Comparison of ENCODE assay signal across 14 cellular contexts in the genomic region with DNA sequence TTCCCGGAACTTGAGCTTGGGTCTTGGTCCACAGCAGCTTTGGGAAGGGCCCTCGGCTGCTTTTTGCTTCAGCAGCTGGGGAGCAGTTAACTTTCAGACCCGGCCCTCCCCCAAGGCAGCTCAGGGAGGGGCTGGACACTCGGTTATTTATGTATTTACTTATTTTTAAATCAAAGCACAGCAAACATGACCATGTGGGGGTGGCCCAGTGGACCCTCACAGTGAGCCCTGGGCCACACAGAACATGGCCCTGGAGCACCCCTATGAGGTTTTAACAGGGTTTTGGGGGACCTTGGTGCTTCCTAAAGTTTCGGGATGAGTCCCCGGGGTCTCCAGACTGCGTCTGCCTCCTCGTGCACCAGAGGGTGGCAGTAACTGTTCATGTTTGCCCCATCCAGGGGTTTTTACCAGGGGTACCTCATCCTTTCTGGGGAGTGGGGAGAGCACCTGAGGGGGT. TPM values are rescaled to one million over a fixed set of nuclear protein-coding genes. Genes with fewer than 3 reads are reported as not detected.
DNase-seq lines count a peak whose midpoint lies in the region; ATAC-seq, FAIRE-seq and TF ChIP-seq lines count a peak whose summit lies in the region.
"Had no signal": no experiment of that assay in that cellular context is flagged by ENCODE, and none has a peak within 500 bp of the region (broad histone marks: within the 10 kb centered on the region; RNA-seq: fewer than 3 reads in every experiment).

No MANE protein-coding gene starts in this region.

- H3K9ac ChIP-seq in DND-41 (ENCODE audit: low read depth, low read length), result no peak overlapping the region
- H3K9ac ChIP-seq in SU-DHL-6 (ENCODE audit: low read length), result no peak overlapping the region

- H3K36me3 ChIP-seq in DND-41 (ENCODE audit: insufficient read depth, low read length) (no peaks in the 10 kb centered on the region), SU-DHL-6 (ENCODE audit: low read length) (no peaks in the 10 kb centered on the region)
- H3K36me3 ChIP-seq: stomach had no signal

- no peaks in the 10 kb centered on the region for H3K4me1 ChIP-seq in A549
- H3K4me1 ChIP-seq in DND-41 (ENCODE audit: insufficient read depth, low read length), result no peaks in the 10 kb centered on the region
- H3K4me1 ChIP-seq: stomach had no signal

- no peaks in the 10 kb centered on the region for H3K36me3 Mint-ChIP-seq in progenitor cell of endocrine pancreas (ENCODE audit: insufficient read depth)
- H3K36me3 Mint-ChIP-seq: naive B cell had no signal

- no peak overlapping the region for H3K27ac Mint-ChIP-seq in progenitor cell of endocrine pancreas
- H3K27ac Mint-ChIP-seq: naive B cell had no signal

- POLR2A ChIA-PET in A549 (lab: Yijun Ruan, JAX), result no interaction called here

- H2AFZ ChIP-seq in DND-41 (ENCODE audit: low read depth, low read length) (no peak overlapping the region), SU-DHL-6 (ENCODE audit: low read depth, low read length, severe bottlenecking) (no peak overlapping the region)

- H3F3A ChIP-seq in SU-DHL-6 (ENCODE audit: insufficient read depth), result no peaks in the 10 kb centered on the region

- TF ChIP-seq CTCF in A549 (IDR thresholded peaks at IDR 0.05) (0 out of 3 replicates have a peak, but pooled peaks have one; percentile 8), DND-41 (IDR thresholded peaks at IDR 0.05; ENCODE audit: borderline replicate concordance, extremely low read depth, low read length, poor library complexity, severe bottlenecking) (peak; percentile 28), SU-DHL-6 (IDR thresholded peaks at IDR 0.05; ENCODE audit: insufficient read depth, low read length, poor library complexity, severe bottlenecking) (peak; percentile 23), progenitor cell of endocrine pancreas (IDR thresholded peaks at IDR 0.05; ENCODE audit: unreplicated experiment) (no peak)

- H3K4me3 ChIP-seq in A549 (no peak overlapping the region), DND-41 (ENCODE audit: low read depth in 1 of 2, low read length in 2 of 2) (no peak overlapping the region), SU-DHL-6 (ENCODE audit: insufficient read depth, low read length, poor library complexity, severe bottlenecking) (no peak overlapping the region)
- H3K4me3 ChIP-seq: coronary artery, stomach had no signal

- no peak for TF ChIP-seq POLR2A in A549 (IDR thresholded peaks at IDR 0.05; ENCODE audit: low read length)

- ATAC-seq in A549 (no peak), DND-41 (ENCODE audit: insufficient read depth, low read depth) (no peak), left colon (peak; percentile 14), HG03175 (IDR thresholded peaks at IDR 0.05; ENCODE audit: unreplicated experiment) (no peak), GM21529 (IDR thresholded peaks at IDR 0.05; ENCODE audit: unreplicated experiment) (no peak)

- TF ChIP-seq EP300 in A549 (IDR thresholded peaks at IDR 0.05), result no peak

- H3K9me2 ChIP-seq in SU-DHL-6 (replicated peaks; ENCODE audit: insufficient read depth, low read length), result no peaks in the 10 kb centered on the region

- no peak overlapping the region for H3K27ac ChIP-seq in A549
- no peak overlapping the region for H3K27ac ChIP-seq in DND-41 (ENCODE audit: low read length)
- no peak overlapping the region for H3K27ac ChIP-seq in SU-DHL-6 (ENCODE audit: low read depth, low read length)
- H3K27ac ChIP-seq: coronary artery, stomach had no signal

- no peak for FAIRE-seq in A549 (lab: Jason Lieb, UNC)

- CTCF ChIA-PET in A549 (lab: Yijun Ruan, JAX), result interaction anchor here (0.6 kb wide), 1 partner anchor 15 kb away, joined by 3 read pairs; no protein-coding TSS in a partner anchor

- H3K27me3 ChIP-seq in DND-41 (ENCODE audit: insufficient read depth, low read length, poor library complexity), result no peaks in the 10 kb centered on the region
- H3K27me3 ChIP-seq in SU-DHL-6 (ENCODE audit: low read length), result no peaks in the 10 kb centered on the region

- H3K27me3 Mint-ChIP-seq in progenitor cell of endocrine pancreas, result peaks cover 19% of the 10 kb centered on the region

- no peak overlapping the region for H3K4me3 Mint-ChIP-seq in progenitor cell of endocrine pancreas (ENCODE audit: low read depth)

- H3K4me2 ChIP-seq in A549 (no peak overlapping the region), DND-41 (ENCODE audit: insufficient read depth, low read length) (no peak overlapping the region), SU-DHL-6 (ENCODE audit: low read depth, low read length, poor library complexity, severe bottlenecking) (no peak overlapping the region)

- peaks cover 3% of the 10 kb centered on the region for H3K9me3 Mint-ChIP-seq in progenitor cell of endocrine pancreas (ENCODE audit: low read depth)
- H3K9me3 Mint-ChIP-seq: naive B cell had no signal

- H3K79me2 ChIP-seq in DND-41 (ENCODE audit: insufficient read depth, low read length), result no peaks in the 10 kb centered on the region
- no peaks in the 10 kb centered on the region for H3K79me2 ChIP-seq in SU-DHL-6 (ENCODE audit: insufficient read depth, low read length)

- intact Hi-C loops in left colon (cut with DNase I, micrococcal nuclease), result no loop called here

- H4K20me1 ChIP-seq in DND-41 (ENCODE audit: insufficient read depth, low read length) (no peaks in the 10 kb centered on the region), SU-DHL-6 (ENCODE audit: low read depth, low read length) (no peaks in the 10 kb centered on the region)

- H3K9me3 ChIP-seq in A549 (no peaks in the 10 kb centered on the region; the same call in 2 of the 3 replicates), DND-41 (ENCODE audit: insufficient read depth, low read length, severe bottlenecking) (no peaks in the 10 kb centered on the region), SU-DHL-6 (ENCODE audit: insufficient read depth, low read length) (no peaks in the 10 kb centered on the region)
- H3K9me3 ChIP-seq: stomach had no signal

- no peaks in the 10 kb centered on the region for H3K4me1 Mint-ChIP-seq in progenitor cell of endocrine pancreas (ENCODE audit: low read depth)
- H3K4me1 Mint-ChIP-seq: naive B cell had no signal

- TF ChIP-seq RAD21 in A549 (conservative IDR thresholded peaks at IDR 0.05 in 1 of 2, IDR thresholded peaks at IDR 0.05 in 1 of 2), result peak; percentile 18 to 28; a peak in 2 of 5 replicates

- DNase-seq in A549 (ENCODE audit: low read depth in 1 of 2, low spot score in 1 of 2) (no peak), DND-41 (no peak), left colon (no peak), DMS153 (lab: John Stamatoyannopoulos, UW) (no peak), progenitor cell of endocrine pancreas (ENCODE audit: low spot score, unreplicated experiment) (no peak)
- DNase-seq: activated CD4-positive, CD25-positive, alpha-beta regulatory T cell treated with anti-CD3 and anti-CD28 coated beads, Interleukin-2, amount 50 U/mL, for 72 hours; activated naive CD4-positive, alpha-beta T cell; naive B cell; stimulated activated CD4-positive, alpha-beta T cell treated with anti-CD3 and anti-CD28 coated beads, Interleukin-1b, Interleukin-23, amount 100 ng/mL, for 48 hours; stomach had no signal

- WGBS in A549 (ENCODE audit: missing lambda C conversion rate), result 4% methylated on average over 8 of the region's 8 CpGs

TF ChIP-seq in A549, 52 proteins besides CTCF, POLR2A, EP300 and RAD21 (continues in another document):
- TF ChIP-seq, protein P1, sequence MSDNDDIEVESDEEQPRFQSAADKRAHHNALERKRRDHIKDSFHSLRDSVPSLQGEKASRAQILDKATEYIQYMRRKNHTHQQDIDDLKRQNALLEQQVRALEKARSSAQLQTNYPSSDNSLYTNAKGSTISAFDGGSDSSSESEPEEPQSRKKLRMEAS (IDR thresholded peaks at IDR 0.05), result no peak
- TF ChIP-seq HOXB5 (CRISPR knock-in tag; IDR thresholded peaks at IDR 0.05) (no peak), MAFK (IDR thresholded peaks at IDR 0.05; ENCODE audit: partially characterized antibody) (no peak), CEBPB (IDR thresholded peaks at IDR 0.05) (no peak)

RNA-seq across cellular contexts. Expression of a gene that starts 26.6 kb away (rescaled TPM):
- polyA plus RNA-seq in A549 (2011; rRNA removed) (not detected in 2 replicates), A549 (2017; fragmentation: RNase III; extraction: RNeasy Plus Mini Kit Qiagen cat#74134 plus additional on column Dnase treatment) (not detected in 3 replicates)
- polyA plus RNA-seq in A549 (2012; cell fraction: cytosol; rRNA removed), result not detected in 2 replicates
- not detected in 2 replicates for polyA plus RNA-seq in A549 (2012; cell fraction: nucleus; rRNA removed)
- not detected in 2 replicates for polyA minus RNA-seq in A549 (2011; rRNA and poly(A)+ RNA removed)
- total RNA-seq in left colon (not detected), progenitor cell of endocrine pancreas (not detected in 2 replicates)
- total RNA-seq: stomach had no signal
- polyA plus RNA-seq: stomach had no signal

RNA-seq across cellular contexts. Expression of a gene that starts 30.3 kb away (rescaled TPM):
- polyA plus RNA-seq in A549 (2011; rRNA removed) (0.22 and 0.29 TPM in 2 replicates), A549 (2017; fragmentation: RNase III; extraction: RNeasy Plus Mini Kit Qiagen cat#74134 plus additional on column Dnase treatment) (0.21 to 0.26 TPM (median 0.26 TPM) in 3 replicates)
- 0.10 and 0.13 TPM in 2 replicates for polyA plus RNA-seq in A549 (2012; cell fraction: cytosol; rRNA removed)
- 0.20 and 0.47 TPM in 2 replicates for polyA plus RNA-seq in A549 (2012; cell fraction: nucleus; rRNA removed)
- 0.04 and 0.10 TPM in 2 replicates for polyA minus RNA-seq in A549 (2011; rRNA and poly(A)+ RNA removed)
- total RNA-seq in left colon (under 1 TPM; 0.06 to 0.11 TPM), progenitor cell of endocrine pancreas (1.9 and 2.3 TPM in 2 replicates)

RNA-seq across cellular contexts. Expression of a gene that starts 49.8 kb away (rescaled TPM):
- polyA plus RNA-seq in A549 (2011; rRNA removed) (0.14 TPM in 1 of 2 replicates, not detected in the other), A549 (2017; fragmentation: RNase III; extraction: RNeasy Plus Mini Kit Qiagen cat#74134 plus additional on column Dnase treatment) (0.49 to 0.60 TPM (median 0.56 TPM) in 3 replicates)
- polyA plus RNA-seq in A549 (2012; cell fraction: cytosol; rRNA removed), result 1.6 and 2.3 TPM in 2 replicates
- polyA plus RNA-seq in A549 (2012; cell fraction: nucleus; rRNA removed), result 1.1 and 2.2 TPM in 2 replicates
- not detected in 2 replicates for polyA minus RNA-seq in A549 (2011; rRNA and poly(A)+ RNA removed)
- total RNA-seq in left colon (not detected), progenitor cell of endocrine pancreas (not detected in 2 replicates)
- total RNA-seq: stomach had no signal

RNA-seq across cellular contexts. Expression of a gene that starts 54.1 kb away (rescaled TPM):
- polyA plus RNA-seq in A549 (2011; rRNA removed) (0.54 and 0.98 TPM in 2 replicates), A549 (2017; fragmentation: RNase III; extraction: RNeasy Plus Mini Kit Qiagen cat#74134 plus additional on column Dnase treatment) (0.83 to 1.5 TPM (median 1.2 TPM) in 3 replicates)
- 0.44 and 0.76 TPM in 2 replicates for polyA plus RNA-seq in A549 (2012; cell fraction: cytosol; rRNA removed)
- 2.1 and 2.3 TPM in 2 replicates for polyA plus RNA-seq in A549 (2012; cell fraction: nucleus; rRNA removed)
- polyA minus RNA-seq in A549 (2011; rRNA and poly(A)+ RNA removed), result 1.2 and 2.0 TPM in 2 replicates
- total RNA-seq in left colon (under 1 TPM; 0.15 to 0.17 TPM), progenitor cell of endocrine pancreas (1.5 TPM in 2 replicates)

RNA-seq across cellular contexts. Expression of a gene that starts 54.7 kb away (rescaled TPM):
- polyA plus RNA-seq in A549 (2011; rRNA removed) (12.3 and 13.8 TPM in 2 replicates), A549 (2017; fragmentation: RNase III; extraction: RNeasy Plus Mini Kit Qiagen cat#74134 plus additional on column Dnase treatment) (16.1 to 18.8 TPM (median 16.5 TPM) in 3 replicates)
- 29.6 and 43.7 TPM in 2 replicates for polyA plus RNA-seq in A549 (2012; cell fraction: cytosol; rRNA removed)
- polyA plus RNA-seq in A549 (2012; cell fraction: nucleus; rRNA removed), result 24.2 and 35.7 TPM in 2 replicates
- polyA minus RNA-seq in A549 (2011; rRNA and poly(A)+ RNA removed), result 10.3 and 14.7 TPM in 2 replicates
- total RNA-seq in left colon (1 to 10 TPM; 3.4 to 5.9 TPM), progenitor cell of endocrine pancreas (6.5 and 7.6 TPM in 2 replicates)
